13 cellular contexts compared by ENCODE assay signal in the genomic region with DNA sequence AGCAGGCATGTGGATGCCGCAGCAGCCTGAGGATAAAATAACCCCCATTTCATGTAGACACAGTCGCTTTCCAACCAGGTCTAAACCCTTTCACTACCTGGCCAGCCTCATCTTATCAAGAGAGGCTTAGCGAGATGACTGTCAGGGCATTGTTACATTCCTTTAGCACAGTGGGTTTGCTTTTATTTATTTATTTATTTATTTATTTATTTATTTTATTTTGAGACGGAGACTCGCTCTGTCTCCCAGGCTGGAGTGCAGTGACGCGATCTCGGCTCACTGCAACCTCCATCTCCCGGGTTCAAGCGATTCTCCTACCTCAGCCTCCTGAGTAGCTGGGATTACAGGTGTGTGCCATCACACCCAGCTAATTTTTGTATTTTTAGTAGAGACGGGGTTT. TPM values are rescaled to one million over a fixed set of nuclear protein-coding genes. Genes with fewer than 3 reads are reported as not detected.
A peak's percentile ranks its signal among the peaks of the same experiment; 100 is the strongest.
DNase-seq lines count a peak whose midpoint lies in the region; ATAC-seq, FAIRE-seq and TF ChIP-seq lines count a peak whose summit lies in the region.
"Not testable (repeated sequence)": the region's sequence is repeated elsewhere in the genome, so short reads cannot be mapped to it uniquely, and the experiment has no call there.
"Had no signal": no experiment of that assay in that cellular context is flagged by ENCODE, and none has a peak within 500 bp of the region (broad histone marks: within the 10 kb centered on the region; RNA-seq: fewer than 3 reads in every experiment).

No MANE protein-coding gene starts in this region.

- DNase-seq in A549 (ENCODE audit: low read depth in 1 of 2, low spot score in 1 of 2); OCI-LY7 (ENCODE audit: low spot score); T-helper 17 cell; mesendoderm: not testable (repeated sequence)
- DNase-seq in posterior vena cava (ENCODE audit: low spot score): peak; percentile 16

- H2AFZ ChIP-seq in OCI-LY7 (ENCODE audit: low read length): peak overlapping the region; percentile 81

- not testable (repeated sequence) for H2BK15ac ChIP-seq in mesendoderm (replicated peaks; ENCODE audit: low read depth)

- H3K4me3 ChIP-seq in A549; HEK293 (ENCODE audit: low read depth, low read length); mesendoderm (ENCODE audit: low read length): not testable (repeated sequence)
- H3K4me3 ChIP-seq in DOHH2 (ENCODE audit: low read length) (peak overlapping the region; percentile 37), OCI-LY7 (ENCODE audit: low read depth, low read length, poor library complexity, severe bottlenecking) (peak overlapping the region; percentile 32)

- not testable (repeated sequence) for BruUV-seq in OCI-LY7 (replicated peaks; lab: Mats Ljungman, UMichigan)

- H3K4me3 Mint-ChIP-seq in T-helper 17 cell: not testable (repeated sequence)

- WGBS in A549 (ENCODE audit: missing lambda C conversion rate): 77% methylated on average over 11 of the region's 11 CpGs
- no CpG with 5 or more reads among the region's 11 CpGs for WGBS in mesendoderm (ENCODE audit: extremely low coverage, insufficient coverage, low lambda C conversion rate)

- not testable (repeated sequence) for H3K4ac ChIP-seq in mesendoderm (ENCODE audit: low read depth, low read length)

- H4K8ac ChIP-seq in mesendoderm (ENCODE audit: low read depth, low read length): not testable (repeated sequence)

- FAIRE-seq in A549 (lab: Jason Lieb, UNC): not testable (repeated sequence)

- H3K23ac ChIP-seq in mesendoderm (ENCODE audit: low read length): not testable (repeated sequence)

- not testable (repeated sequence) for TF ChIP-seq RAD21 in A549 (conservative IDR thresholded peaks at IDR 0.05 in 1 of 2, IDR thresholded peaks at IDR 0.05 in 1 of 2)

- not testable (repeated sequence) for H3K9me2 ChIP-seq in DOHH2 (replicated peaks; ENCODE audit: control insufficient read depth, low read length); OCI-LY7 (ENCODE audit: insufficient read depth, low read length)

- not testable (repeated sequence) for TF ChIP-seq CTCF in A549 (IDR thresholded peaks at IDR 0.05); DOHH2 (IDR thresholded peaks at IDR 0.05; ENCODE audit: low read depth, low read length, poor library complexity, severe bottlenecking); HEK293 (tag by site-specific recombination; IDR thresholded peaks at IDR 0.05); OCI-LY7 (conservative IDR thresholded peaks at IDR 0.05; ENCODE audit: low read length)

- H3K27me3 ChIP-seq in DOHH2 (ENCODE audit: control insufficient read depth, low read length); mesendoderm (ENCODE audit: insufficient read depth, low read length, poor library complexity): not testable (repeated sequence)

- peak overlapping the region; percentile 65 for H2AK5ac ChIP-seq in mesendoderm (ENCODE audit: low read length)

- H3K27ac Mint-ChIP-seq in T-helper 17 cell: peak overlapping the region; percentile 78

- H3K79me2 ChIP-seq in DOHH2 (ENCODE audit: control insufficient read depth, low read length); OCI-LY7 (ENCODE audit: insufficient read depth, low read depth, low read length); mesendoderm (ENCODE audit: control insufficient read depth, insufficient read depth, low read length): not testable (repeated sequence)

- H3K27me3 Mint-ChIP-seq in T-helper 17 cell: not testable (repeated sequence)

- not testable (repeated sequence) for TF ChIP-seq EP300 in A549 (IDR thresholded peaks at IDR 0.05)

- not testable (repeated sequence) for H3K36me3 Mint-ChIP-seq in T-helper 17 cell (ENCODE audit: low read depth)

- intact Hi-C loops in OCI-LY7 (cut with micrococcal nuclease; ENCODE audit: unreplicated experiment); posterior vena cava (cut with DNase I): not testable (repeated sequence)

- POLR2A ChIA-PET in A549 (lab: Yijun Ruan, JAX); HEK293 (lab: Yijun Ruan, JAX); OCI-LY7 (lab: Charles Lee): not testable (repeated sequence)

- not testable (repeated sequence) for H3K4me1 ChIP-seq in A549; HEK293 (ENCODE audit: control insufficient read depth, insufficient read depth, low read length); mesendoderm (ENCODE audit: control insufficient read depth, low read depth, low read length)
- H3K4me1 ChIP-seq in DOHH2 (ENCODE audit: control insufficient read depth, low read length) (peaks cover 30% of the 10 kb centered on the region), OCI-LY7 (ENCODE audit: insufficient read depth, low read length, poor library complexity, severe bottlenecking) (peaks cover 17% of the 10 kb centered on the region)

- not testable (repeated sequence) for H3K9me3 ChIP-seq in A549; HEK293 (ENCODE audit: control insufficient read depth, insufficient read depth, low read depth, low read length); T-helper 17 cell (ENCODE audit: control insufficient read depth, low read length, poor library complexity, severe bottlenecking)
- peaks cover 21% of the 10 kb centered on the region for H3K9me3 ChIP-seq in DOHH2 (ENCODE audit: control insufficient read depth, insufficient read depth, low read length)
- peaks cover 14% of the 10 kb centered on the region; the same call in 1 of the 2 replicates for H3K9me3 ChIP-seq in OCI-LY7 (ENCODE audit: low read length)

- CTCF ChIA-PET in A549 (lab: Yijun Ruan, JAX) (interaction anchor here (7.9 kb wide), 1 partner anchor 10 kb away, joined by 46 read pairs; no protein-coding TSS in a partner anchor), HEK293 (lab: Yijun Ruan, JAX) (interaction anchor here (0.6 to 0.9 kb wide), 2 partner anchors 72 to 114 kb away, joined by 4 to 5 read pairs; no protein-coding TSS in a partner anchor)
- CTCF ChIA-PET in OCI-LY7 (lab: Charles Lee; ENCODE audit: unreplicated experiment): not testable (repeated sequence)

- not testable (repeated sequence) for H2BK120ac ChIP-seq in mesendoderm (ENCODE audit: low read depth, low read length)

- ATAC-seq in A549, T-helper 17 cell: not testable (repeated sequence)

- peak overlapping the region; percentile 46 for H3K56ac ChIP-seq in mesendoderm (ENCODE audit: low read length)

- H3K9ac ChIP-seq in mesendoderm (ENCODE audit: low read length): not testable (repeated sequence)

- TF ChIP-seq POLR2A in A549 (IDR thresholded peaks at IDR 0.05; ENCODE audit: low read length): not testable (repeated sequence)

- H4K20me1 ChIP-seq in DOHH2 (ENCODE audit: control insufficient read depth, insufficient read depth, low read depth, low read length); OCI-LY7 (ENCODE audit: insufficient read depth, low read length): not testable (repeated sequence)

- peaks cover 11% of the 10 kb centered on the region for H3F3A ChIP-seq in DOHH2 (ENCODE audit: control insufficient read depth, insufficient read depth)

- not testable (repeated sequence) for H3K36me3 ChIP-seq in DOHH2 (ENCODE audit: control insufficient read depth, low read length); HEK293 (ENCODE audit: control insufficient read depth in 2 of 2, insufficient read depth in 1 of 2, low read length in 2 of 2); OCI-LY7 (ENCODE audit: insufficient read depth, low read length); mesendoderm (ENCODE audit: control insufficient read depth, insufficient read depth, low read length)

- not testable (repeated sequence) for H3K27ac ChIP-seq in A549; DOHH2 (ENCODE audit: low read depth, low read length); HEK293 (ENCODE audit: extremely low read depth, low read depth, low read length); OCI-LY7 (ENCODE audit: low read depth, low read length, poor library complexity, severe bottlenecking); mesendoderm (ENCODE audit: low read depth, low read length)

- H4K5ac ChIP-seq in mesendoderm (ENCODE audit: low read length): not testable (repeated sequence)

- H3K79me1 ChIP-seq in mesendoderm (ENCODE audit: low read length): not testable (repeated sequence)

- not testable (repeated sequence) for H3K18ac ChIP-seq in mesendoderm (ENCODE audit: low read length)

- not testable (repeated sequence) for H3K4me2 ChIP-seq in A549; mesendoderm (ENCODE audit: low read length)
- H3K4me2 ChIP-seq in DOHH2 (ENCODE audit: low read length): peak overlapping the region; percentile 50
- H3K4me2 ChIP-seq in OCI-LY7 (ENCODE audit: low read length): peak overlapping the region; percentile 55

- H2BK5ac ChIP-seq in mesendoderm (ENCODE audit: low read length): peak overlapping the region; percentile 72

- peaks cover 15% of the 10 kb centered on the region for H3K4me1 Mint-ChIP-seq in T-helper 17 cell

TF ChIP-seq in A549, 52 proteins besides CTCF, POLR2A, EP300 and RAD21:
- peak; percentile 87 for TF ChIP-seq ZC3H11A (IDR thresholded peaks at IDR 0.05)

RNA-seq across cellular contexts. Expression of gene RIMBP2, which starts 35.9 kb away (rescaled TPM):
- polyA plus RNA-seq in A549 (2011; rRNA removed) (0.07 TPM in 1 of 2 replicates, not detected in the other), A549 (2017; fragmentation: RNase III; extraction: RNeasy Plus Mini Kit Qiagen cat#74134 plus additional on column Dnase treatment) (not detected in 3 replicates)
- polyA plus RNA-seq in A549 (2012; cell fraction: cytosol; rRNA removed): 0.04 TPM in 1 of 2 replicates, not detected in the other
- not detected in 2 replicates for polyA plus RNA-seq in A549 (2012; cell fraction: nucleus; rRNA removed)
- not detected in 2 replicates for polyA minus RNA-seq in A549 (2011; rRNA and poly(A)+ RNA removed)
- total RNA-seq in OCI-LY7 (2014; rRNA removed; shearing (Covaris generic)): not detected in 2 replicates
- total RNA-seq in OCI-LY7 (2022) (not detected in 2 replicates), T-helper 17 cell (not detected), posterior vena cava (1 to 10 TPM; 1.3 to 1.7 TPM)
- 1.5 TPM for polyA plus RNA-seq in mesendoderm (2013, experiment 1 of 2)
- 1.4 TPM for polyA plus RNA-seq in mesendoderm (2013, experiment 2 of 2)
- total RNA-seq: A172; Caco-2; CD4-positive, CD25-positive, alpha-beta regulatory T cell had no signal
- polyA plus RNA-seq: AG04450; CD14-positive monocyte; CD4-positive, alpha-beta memory T cell; CD4-positive, CD25-positive, alpha-beta regulatory T cell had no signal
